15 cellular contexts compared by ENCODE assay signal in the genomic region with DNA sequence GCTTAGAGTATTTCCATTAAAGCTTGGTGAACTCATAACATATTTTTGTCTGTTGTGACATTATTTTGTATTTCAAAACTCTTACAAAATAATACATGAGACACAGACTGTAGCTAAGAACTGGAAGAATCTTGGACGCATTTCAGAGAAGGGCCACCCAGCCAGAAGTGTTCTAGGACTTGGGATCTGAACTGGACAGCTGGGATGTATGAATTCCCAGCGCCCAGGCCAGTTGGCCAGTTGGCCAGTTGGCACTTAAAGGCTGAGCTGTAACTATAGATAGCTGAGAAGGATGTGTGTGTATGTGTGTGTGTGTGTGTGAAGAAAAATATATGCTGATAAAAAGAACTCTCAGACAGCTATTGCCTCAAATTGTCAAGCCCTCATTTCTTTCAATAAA.
A peak's percentile ranks its signal among the peaks of the same experiment; 100 is the strongest.
DNase-seq lines count a peak whose midpoint lies in the region; ATAC-seq and TF ChIP-seq lines count a peak whose summit lies in the region.
"Had no signal": no experiment of that assay in that cellular context is flagged by ENCODE, and none has a peak within 500 bp of the region (broad histone marks: within the 10 kb centered on the region; RNA-seq: fewer than 3 reads in every experiment).

No MANE protein-coding gene starts in this region.

- H3K4me1 ChIP-seq in gastrocnemius medialis (no peaks in the 10 kb centered on the region), SK-N-SH (ENCODE audit: control insufficient read depth in 1 of 2, insufficient read depth in 2 of 2, low read depth in 1 of 2, low read length in 1 of 2) (no peaks in the 10 kb centered on the region)
- H3K4me1 ChIP-seq: BLaER1 treated with 17β-estradiol and CSF1 and Interleukin-3, amounts not matched to agents 10 nM and 100 nM; HAP-1 had no signal

- POLR2A ChIA-PET in SK-N-SH (lab: Yijun Ruan, JAX) = no interaction called here

- H3K9me2 ChIP-seq in SK-N-SH = no peaks in the 10 kb centered on the region

- in situ Hi-C loops in G401 (cut with HindIII; ENCODE audit: low sequenced_read_pairs) (no loop called here), gastrocnemius medialis (cut with MboI; ENCODE audit: low sequenced_read_pairs in 4 of 4) (no loop called here)

- 0% methylated on average over 2 of the region's 2 CpGs for WGBS in SK-N-SH (ENCODE audit: low lambda C conversion rate)

- H2AFZ ChIP-seq in SK-N-SH (ENCODE audit: low read depth) = no peak overlapping the region
- H2AFZ ChIP-seq: GM23248 had no signal

- CTCF ChIA-PET in SK-N-SH (lab: Yijun Ruan, JAX) = no interaction called here

- TF ChIP-seq POLR2A in gastrocnemius medialis (IDR thresholded peaks at IDR 0.05) = no peak

- no peak for TF ChIP-seq EP300 in SK-N-SH (IDR thresholded peaks at IDR 0.05; ENCODE audit: borderline replicate concordance in 1 of 2, low read depth in 1 of 2, low read length in 1 of 2)

- ATAC-seq in gastrocnemius medialis = peak; percentile 49 to 60
- ATAC-seq in HG03139 (IDR thresholded peaks at IDR 0.05; ENCODE audit: unreplicated experiment) = no peak

- no peak overlapping the region for H3K9ac ChIP-seq in SK-N-SH
- H3K9ac ChIP-seq: BLaER1 treated with 17β-estradiol and CSF1 and Interleukin-3, amounts not matched to agents 10 nM and 100 nM; GM23248 had no signal

- intact Hi-C loops in gastrocnemius medialis (cut with DNase I; ENCODE audit: low total_unique reads) = no loop called here

- no peaks in the 10 kb centered on the region for H4K20me1 ChIP-seq in SK-N-SH (ENCODE audit: insufficient read depth)

- no peaks in the 10 kb centered on the region for H3K9me3 ChIP-seq in gastrocnemius medialis
- H3K9me3 ChIP-seq in SK-N-SH = no peaks in the 10 kb centered on the region
- H3K9me3 ChIP-seq: BLaER1 treated with 17β-estradiol and CSF1 and Interleukin-3, amounts not matched to agents 10 nM and 100 nM; HAP-1 had no signal

- no peaks in the 10 kb centered on the region for H3K79me2 ChIP-seq in SK-N-SH (ENCODE audit: insufficient read depth)

- no peaks in the 10 kb centered on the region for H3K27me3 ChIP-seq in gastrocnemius medialis
- H3K27me3 ChIP-seq in SK-N-SH (ENCODE audit: insufficient read depth) = peaks cover 7% of the 10 kb centered on the region; the same call in 1 of the 2 replicates

- H3F3A ChIP-seq in SK-N-SH (replicated peaks; ENCODE audit: insufficient read depth) = no peaks in the 10 kb centered on the region

- H3K4me3 ChIP-seq in gastrocnemius medialis = no peak overlapping the region
- no peak overlapping the region for H3K4me3 ChIP-seq in SK-N-SH (ENCODE audit: low read depth in 2 of 2, low read length in 1 of 2)
- H3K4me3 ChIP-seq: BLaER1 treated with 17β-estradiol and CSF1 and Interleukin-3, amounts not matched to agents 10 nM and 100 nM; GM23248; HAP-1 had no signal

- peak; percentile 76 for DNase-seq in G401 (ENCODE audit: low spot score)
- DNase-seq in cerebellar cortex (ENCODE audit: low spot score) = peak; percentile 71
- DNase-seq in myocyte (ENCODE audit: low read depth) = peak; percentile 2
- peak; percentile 3 to 15 for DNase-seq in gastrocnemius medialis
- no peak for DNase-seq in SW480 (ENCODE audit: low spot score)
- DNase-seq in SK-N-SH = no peak
- DNase-seq: CD4-positive, CD25-positive, alpha-beta regulatory T cell; CD8-positive, alpha-beta memory T cell; COR-L47; GDM1; GM23248; IMR-90 had no signal

- no peak for TF ChIP-seq CTCF in gastrocnemius medialis (IDR thresholded peaks at IDR 0.05 in 4 of 5, conservative IDR thresholded peaks at IDR 0.05 in 1 of 5)
- TF ChIP-seq CTCF in SK-N-SH (IDR thresholded peaks at IDR 0.05) = no peak

- TF ChIP-seq RAD21 in SK-N-SH (IDR thresholded peaks at IDR 0.05; ENCODE audit: low read length) = no peak

- no peak overlapping the region for H3K4me2 ChIP-seq in SK-N-SH
- H3K4me2 ChIP-seq: BLaER1 treated with 17β-estradiol and CSF1 and Interleukin-3, amounts not matched to agents 10 nM and 100 nM had no signal

- H3K36me3 ChIP-seq in gastrocnemius medialis (no peaks in the 10 kb centered on the region), SK-N-SH (replicated peaks in 1 of 2; ENCODE audit: control insufficient read depth in 1 of 2, insufficient read depth in 2 of 2, low read length in 1 of 2) (no peaks in the 10 kb centered on the region)
- H3K36me3 ChIP-seq: BLaER1 treated with 17β-estradiol and CSF1 and Interleukin-3, amounts not matched to agents 10 nM and 100 nM; HAP-1 had no signal

- H3K27ac ChIP-seq in gastrocnemius medialis (no peak overlapping the region), SK-N-SH (ENCODE audit: low read depth in 2 of 2, low read length in 1 of 2) (no peak overlapping the region)
- H3K27ac ChIP-seq: BLaER1 treated with 17β-estradiol and CSF1 and Interleukin-3, amounts not matched to agents 10 nM and 100 nM; GM23248 had no signal

TF ChIP-seq in SK-N-SH, 30 proteins besides CTCF, POLR2A, EP300 and RAD21:
- TF ChIP-seq, protein P1, sequence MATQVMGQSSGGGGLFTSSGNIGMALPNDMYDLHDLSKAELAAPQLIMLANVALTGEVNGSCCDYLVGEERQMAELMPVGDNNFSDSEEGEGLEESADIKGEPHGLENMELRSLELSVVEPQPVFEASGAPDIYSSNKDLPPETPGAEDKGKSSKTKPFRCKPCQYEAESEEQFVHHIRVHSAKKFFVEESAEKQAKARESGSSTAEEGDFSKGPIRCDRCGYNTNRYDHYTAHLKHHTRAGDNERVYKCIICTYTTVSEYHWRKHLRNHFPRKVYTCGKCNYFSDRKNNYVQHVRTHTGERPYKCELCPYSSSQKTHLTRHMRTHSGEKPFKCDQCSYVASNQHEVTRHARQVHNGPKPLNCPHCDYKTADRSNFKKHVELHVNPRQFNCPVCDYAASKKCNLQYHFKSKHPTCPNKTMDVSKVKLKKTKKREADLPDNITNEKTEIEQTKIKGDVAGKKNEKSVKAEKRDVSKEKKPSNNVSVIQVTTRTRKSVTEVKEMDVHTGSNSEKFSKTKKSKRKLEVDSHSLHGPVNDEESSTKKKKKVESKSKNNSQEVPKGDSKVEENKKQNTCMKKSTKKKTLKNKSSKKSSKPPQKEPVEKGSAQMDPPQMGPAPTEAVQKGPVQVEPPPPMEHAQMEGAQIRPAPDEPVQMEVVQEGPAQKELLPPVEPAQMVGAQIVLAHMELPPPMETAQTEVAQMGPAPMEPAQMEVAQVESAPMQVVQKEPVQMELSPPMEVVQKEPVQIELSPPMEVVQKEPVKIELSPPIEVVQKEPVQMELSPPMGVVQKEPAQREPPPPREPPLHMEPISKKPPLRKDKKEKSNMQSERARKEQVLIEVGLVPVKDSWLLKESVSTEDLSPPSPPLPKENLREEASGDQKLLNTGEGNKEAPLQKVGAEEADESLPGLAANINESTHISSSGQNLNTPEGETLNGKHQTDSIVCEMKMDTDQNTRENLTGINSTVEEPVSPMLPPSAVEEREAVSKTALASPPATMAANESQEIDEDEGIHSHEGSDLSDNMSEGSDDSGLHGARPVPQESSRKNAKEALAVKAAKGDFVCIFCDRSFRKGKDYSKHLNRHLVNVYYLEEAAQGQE (IDR thresholded peaks at IDR 0.05; ENCODE audit: low read depth, low read length) = no peak

Comparison
In these comparisons a context has a peak if more than half of its experiments do, and no peak if none do; other contexts are left out.
1. DNase-seq: peak in G401 (single experiment), cerebellar cortex (single experiment), myocyte (single experiment) and gastrocnemius medialis (2 of 2); none in SW480 (single experiment) and SK-N-SH (single experiment).